9 cellular contexts compared by ENCODE assay signal in the genomic region with DNA sequence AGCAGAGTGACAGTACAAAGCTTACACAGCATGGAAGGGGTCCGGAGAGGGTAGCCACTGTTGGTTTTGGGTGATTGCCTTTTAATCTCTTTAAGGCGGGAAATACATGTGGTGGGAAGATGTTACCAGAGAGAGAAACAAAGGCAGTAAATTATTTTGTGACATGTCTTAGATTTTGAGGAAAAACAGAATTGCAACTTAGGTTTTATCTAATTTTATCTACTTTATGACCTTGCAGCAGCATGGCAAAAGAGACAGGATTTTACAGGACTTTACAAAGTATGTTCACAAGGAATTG. TPM values are rescaled to one million over a fixed set of nuclear protein-coding genes. Genes with fewer than 3 reads are reported as not detected.
DNase-seq lines count a peak whose midpoint lies in the region; ATAC-seq, FAIRE-seq and TF ChIP-seq lines count a peak whose summit lies in the region.
"Had no signal": no experiment of that assay in that cellular context is flagged by ENCODE, and none has a peak within 500 bp of the region (broad histone marks: within the 10 kb centered on the region; RNA-seq: fewer than 3 reads in every experiment).

No MANE protein-coding gene starts in this region.

- H4K20me1 ChIP-seq in GM12878 (ENCODE audit: control insufficient read depth, insufficient read depth) = no peaks in the 10 kb centered on the region

- H3K36me3 ChIP-seq in GM12878 (ENCODE audit: control insufficient read depth in 2 of 2, insufficient read depth in 2 of 2, low read length in 1 of 2) (no peaks in the 10 kb centered on the region), lung (ENCODE audit: control insufficient read depth in 2 of 2, insufficient read depth in 2 of 2, low read length in 2 of 2) (no peaks in the 10 kb centered on the region), testis (ENCODE audit: low read depth, missing control alignments) (no peaks in the 10 kb centered on the region)

- ATAC-seq in activated T-cell treated with anti-CD3 and anti-CD28 coated beads, Interleukin-2, amount 50 U/mL, for 4 hours = no peak
- no peak for ATAC-seq in GM12878
- ATAC-seq in lung (ENCODE audit: insufficient read depth, low FRiP score) = no peak
- ATAC-seq in HG02623 (IDR thresholded peaks at IDR 0.05; ENCODE audit: unreplicated experiment) = no peak

- H3K27me3 Mint-ChIP-seq in activated T-cell treated with anti-CD3 and anti-CD28 coated beads, Interleukin-2, amount 50 U/mL, for 4 hours (ENCODE audit: low read depth) = no peaks in the 10 kb centered on the region

- no peak for TF ChIP-seq EP300 in GM12878 (IDR thresholded peaks at IDR 0.05; ENCODE audit: borderline replicate concordance in 1 of 2, control insufficient read depth in 1 of 2, low read depth in 2 of 2, low read length in 2 of 2)

- RAD21 ChIA-PET in GM12878 (lab: Charles Lee; ENCODE audit: unreplicated experiment) = interaction anchor here (1.1 to 1.9 kb wide), 4 partner anchors 18 to 59 kb away, joined by 3 to 16 read pairs (median 8); no protein-coding TSS in a partner anchor

- SMC1A ChIA-PET in GM12878 (lab: Charles Lee; ENCODE audit: uncharacterized antibody, unreplicated experiment) = interaction anchor here (0.6 to 2.0 kb wide), 9 partner anchors 19 to 140 kb away, joined by 3 to 14 read pairs (median 4); no protein-coding TSS in a partner anchor

- no peaks in the 10 kb centered on the region for H3K27me3 ChIP-seq in GM12878 (replicated peaks in 1 of 2; ENCODE audit: control insufficient read depth in 2 of 2, insufficient read depth in 2 of 2, low read length in 1 of 2)
- no peaks in the 10 kb centered on the region for H3K27me3 ChIP-seq in lung (ENCODE audit: control insufficient read depth, insufficient read depth)
- H3K27me3 ChIP-seq in testis = no peaks in the 10 kb centered on the region

- no peaks in the 10 kb centered on the region for H3K9me3 ChIP-seq in GM12878 (replicated peaks; ENCODE audit: control insufficient read depth, insufficient read depth, low read length)
- no peaks in the 10 kb centered on the region for H3K9me3 ChIP-seq in lung (ENCODE audit: control insufficient read depth in 2 of 2, insufficient read depth in 1 of 2, low read length in 1 of 2)
- H3K9me3 ChIP-seq in testis = no peaks in the 10 kb centered on the region

- CTCF ChIA-PET in GM12878 (lab: Yijun Ruan, JAX) = interaction anchor here (0.9 to 2.1 kb wide), 6 partner anchors 8 to 73 kb away, joined by 3 to 17 read pairs (median 6); partner anchors contain the start of gene PSMD13

- FAIRE-seq in GM12878 (lab: Jason Lieb, UNC) (no peak), GM12892 (lab: Jason Lieb, UNC) (no peak)

- H3K4me1 ChIP-seq in GM12878 (ENCODE audit: control insufficient read depth, insufficient read depth, low read length) (peaks cover 13% of the 10 kb centered on the region), lung (ENCODE audit: control insufficient read depth in 2 of 2, insufficient read depth in 2 of 2, low read length in 2 of 2) (peaks cover 0 to 10% of the 10 kb centered on the region in 2 donors), testis (peaks cover 35% of the 10 kb centered on the region)

- POLR2A ChIA-PET in GM12878 (lab: Charles Lee) = interaction anchor here (0.8 to 2.1 kb wide), 9 partner anchors 8 to 196 kb away, joined by 3 to 20 read pairs (median 6); no protein-coding TSS in a partner anchor

- peak overlapping the region; percentile 71 for H3K4me2 ChIP-seq in GM12878 (ENCODE audit: control insufficient read depth, insufficient read depth)

- no peaks in the 10 kb centered on the region for H3K9me3 Mint-ChIP-seq in activated T-cell treated with anti-CD3 and anti-CD28 coated beads, Interleukin-2, amount 50 U/mL, for 4 hours

- TF ChIP-seq POLR2A in GM12878 (IDR thresholded peaks at IDR 0.05; ENCODE audit: low read depth, low read length) (no peak), testis (IDR thresholded peaks at IDR 0.05) (no peak), GM12892 (IDR thresholded peaks at IDR 0.05; ENCODE audit: low read depth, low read length) (no peak)

- H3K27ac ChIP-seq in GM12878 (ENCODE audit: control insufficient read depth, insufficient read depth) = peak overlapping the region; percentile 86
- peak overlapping the region; percentile 61 to 65 for H3K27ac ChIP-seq in lung (ENCODE audit: low read depth in 1 of 2, low read length in 1 of 2)
- peak overlapping the region; percentile 85 to 88 for H3K27ac ChIP-seq in testis

- H3K4me3 ChIP-seq in GM12878 = peak overlapping the region; percentile 85
- peak overlapping the region; percentile 37 for H3K4me3 ChIP-seq in lung
- peak overlapping the region; percentile 41 to 59 for H3K4me3 ChIP-seq in testis

- no peak for TF ChIP-seq RAD21 in GM12878 (IDR thresholded peaks at IDR 0.05; ENCODE audit: insufficient read depth, low read depth, low read length)

- H3K4me1 Mint-ChIP-seq in activated T-cell treated with anti-CD3 and anti-CD28 coated beads, Interleukin-2, amount 50 U/mL, for 4 hours (ENCODE audit: low read depth) = peaks cover 56% of the 10 kb centered on the region

- BruUV-seq in GM12878 (replicated peaks; lab: Mats Ljungman, UMichigan) = no TSS peak

- no peak for TF ChIP-seq CTCF in GM12878 (IDR thresholded peaks at IDR 0.05 in 2 of 3, conservative IDR thresholded peaks at IDR 0.05 in 1 of 3; ENCODE audit: control insufficient read depth in 2 of 3, extremely low read depth in 1 of 3, insufficient read depth in 1 of 3, low read depth in 3 of 3, low read length in 3 of 3)
- no peak for TF ChIP-seq CTCF in lung (IDR thresholded peaks at IDR 0.05; ENCODE audit: control extremely low read depth, extremely low read depth)
- TF ChIP-seq CTCF in testis (IDR thresholded peaks at IDR 0.05) = no peak

- intact Hi-C loops in GM12878 (cut with micrococcal nuclease; ENCODE audit: unreplicated experiment) (loop anchor here (2.0 to 10.0 kb wide), 3 partner anchors 102 to 209 kb away; partner anchors contain the start of genes ANO9, BET1L and RIC8A), testis (cut with DNase I; ENCODE audit: low total_unique reads) (no loop called here)

- WGBS in GM12878 (ENCODE audit: insufficient coverage, insufficient replicate concordance, low lambda C conversion rate, missing lambda C conversion rate) = 67% methylated on average over 2 of the region's 2 CpGs
- WGBS in lung, 2 donors = 53 to 73% methylated on average over 2 of the region's 2 CpGs
- WGBS in testis, 2 donors = 37 to 53% methylated on average over 2 of the region's 2 CpGs

- peak overlapping the region; percentile 84 for H3K9ac ChIP-seq in GM12878 (ENCODE audit: control insufficient read depth, insufficient read depth, low read length)

- DNase-seq in activated T-cell treated with anti-CD3 and anti-CD28 coated beads, Interleukin-2, amount 50 U/mL, for 4 hours = no peak
- DNase-seq in activated T-cell treated with anti-CD3 and anti-CD28 coated beads for 4 hours = no peak
- DNase-seq in GM12878 (ENCODE audit: low read depth, low spot score) = no peak
- DNase-seq in lung (ENCODE audit: low spot score) = no peak
- no peak for DNase-seq in testis
- DNase-seq in NCI-H187 treated with DMSO at 0.1 percent for 48 hours (lab: John Stamatoyannopoulos, UW) = no peak
- DNase-seq in GM12892 (ENCODE audit: insufficient read length) = no peak
- DNase-seq: NCI-H1105 treated with DMSO at 0.1 percent for 48 hours had no signal

- in situ Hi-C loops in GM12878 (cut with MboI) = no loop called here

- peaks cover 4% of the 10 kb centered on the region for H3K36me3 Mint-ChIP-seq in activated T-cell treated with anti-CD3 and anti-CD28 coated beads, Interleukin-2, amount 50 U/mL, for 4 hours (ENCODE audit: insufficient read depth)

- no peak overlapping the region for H2AFZ ChIP-seq in GM12878 (ENCODE audit: control insufficient read depth, low read depth, low read length)

- H3K79me2 ChIP-seq in GM12878 (ENCODE audit: control insufficient read depth, insufficient read depth, low read length) = peaks cover 52% of the 10 kb centered on the region

- H3K4me3 Mint-ChIP-seq in activated T-cell treated with anti-CD3 and anti-CD28 coated beads, Interleukin-2, amount 50 U/mL, for 4 hours = peak overlapping the region; percentile 93

RNA-seq across cellular contexts. Expression of gene IFITM2, which starts 1.9 kb away (rescaled TPM):
- 100 to 1,000 TPM; 197 to 257 (median 231) TPM for total RNA-seq in activated T-cell treated with anti-CD3 and anti-CD28 coated beads, Interleukin-2, amount 50 U/mL, for 4 hours
- 32.0 and 32.3 TPM in 2 replicates for total RNA-seq in GM12878 (2013; cell fraction: nucleolus; rRNA removed)
- total RNA-seq in GM12878 (2014; rRNA removed) = 267 and 271 TPM in 2 replicates
- 295 and 327 TPM in 2 replicates for total RNA-seq in GM12878 (2014; rRNA removed; fragmentation: Illumina TruSeq; extraction: Trizol)
- 676 and 768 TPM in 2 replicates for total RNA-seq in GM12878 (2021)
- polyA plus RNA-seq in GM12878 (2011; ENCODE audit: low read depth) = 582 TPM
- polyA plus RNA-seq in GM12878 (2011; rRNA removed) = 116 and 205 TPM in 2 replicates
- polyA plus RNA-seq in GM12878 (2011; cell fraction: cytosol; rRNA removed) = 159 and 247 TPM in 2 replicates
- 40.7 and 48.7 TPM in 2 replicates for polyA plus RNA-seq in GM12878 (2011; cell fraction: nucleus; rRNA removed)
- polyA plus RNA-seq in GM12878 (2012) = 605 and 961 TPM in 2 replicates
- polyA plus RNA-seq in GM12878 (2014; fragmentation: Illumina TruSeq; extraction: Trizol) = 422 and 741 TPM in 2 replicates
- 1,000 to 10,000 TPM; 2,669 to 3,672 TPM for polyA plus RNA-seq in GM12878 (2014; fragmentation: Nextera tagmentation; extraction: Ambion mirVana)
- polyA plus RNA-seq in GM12878 (2014; rRNA removed) = 611 and 755 TPM in 2 replicates
- 100 to 1,000 TPM; 707 to 829 TPM for polyA plus RNA-seq in GM12878 (2016; fragmentation: Nextera tagmentation; extraction: Ambion mirVana)
- polyA minus RNA-seq in GM12878 (2011; rRNA and poly(A)+ RNA removed) = 67.7 and 77.6 TPM in 2 replicates
- polyA minus RNA-seq in GM12878 (2011; cell fraction: cytosol; rRNA and poly(A)+ RNA removed) = 83.9 and 93.5 TPM in 2 replicates
- 31.3 and 51.8 TPM in 2 replicates for polyA minus RNA-seq in GM12878 (2011; cell fraction: nucleus; rRNA and poly(A)+ RNA removed)
- 100 to 1,000 TPM in 1 of 2 donors, 10 to 100 TPM in 1; 75.7 to 656 TPM for total RNA-seq in lung
- 1,000 to 10,000 TPM; 1,063 to 4,189 TPM for polyA plus RNA-seq in lung
- total RNA-seq in testis = 100 to 1,000 TPM; 119 to 169 TPM
- 283 TPM for polyA plus RNA-seq in testis (ENCODE audit: insufficient read depth, low read depth, low replicate concordance)
- polyA plus RNA-seq in GM12892 (2012; ENCODE audit: missing spikeins) = 157 TPM

RNA-seq across cellular contexts. Expression of gene IFITM1, which starts 4.3 kb away (rescaled TPM):
- total RNA-seq in activated T-cell treated with anti-CD3 and anti-CD28 coated beads, Interleukin-2, amount 50 U/mL, for 4 hours = 100 to 1,000 TPM in 2 of 3 donors, 10 to 100 TPM in 1; 99.3 to 144 (median 120) TPM
- total RNA-seq in GM12878 (2013; cell fraction: nucleolus; rRNA removed) = 166 and 177 TPM in 2 replicates
- total RNA-seq in GM12878 (2014; rRNA removed) (543 and 574 TPM in 2 replicates), GM12878 (2014; rRNA removed; fragmentation: Illumina TruSeq; extraction: Trizol) (485 and 549 TPM in 2 replicates), GM12878 (2021) (396 and 453 TPM in 2 replicates), lung (100 to 1,000 TPM in 1 of 2 donors, 10 to 100 TPM in 1; 53.3 to 104 TPM), testis (10 to 100 TPM; 63.1 to 93.3 TPM)
- polyA plus RNA-seq in GM12878 (2011; ENCODE audit: low read depth) = 839 TPM
- polyA plus RNA-seq in GM12878 (2011; rRNA removed) (240 and 671 TPM in 2 replicates), GM12878 (2014; fragmentation: Illumina TruSeq; extraction: Trizol) (491 and 1,007 TPM in 2 replicates), GM12878 (2014; fragmentation: Nextera tagmentation; extraction: Ambion mirVana) (1,000 to 10,000 TPM; 1,771 to 2,788 TPM), GM12878 (2014; rRNA removed) (864 and 887 TPM in 2 replicates), GM12878 (2016; fragmentation: Nextera tagmentation; extraction: Ambion mirVana) (100 to 1,000 TPM; 456 to 479 TPM), lung (100 to 1,000 TPM; 275 to 531 TPM), testis (ENCODE audit: insufficient read depth, low read depth, low replicate concordance) (146 TPM)
- polyA plus RNA-seq in GM12878 (2011; cell fraction: cytosol; rRNA removed) = 1,141 and 1,225 TPM in 2 replicates
- 403 and 488 TPM in 2 replicates for polyA plus RNA-seq in GM12878 (2011; cell fraction: nucleus; rRNA removed)
- 758 and 904 TPM in 2 replicates for polyA plus RNA-seq in GM12878 (2012)
- 804 and 1,098 TPM in 2 replicates for polyA minus RNA-seq in GM12878 (2011; rRNA and poly(A)+ RNA removed)
- 178 and 190 TPM in 2 replicates for polyA minus RNA-seq in GM12878 (2011; cell fraction: cytosol; rRNA and poly(A)+ RNA removed)
- polyA minus RNA-seq in GM12878 (2011; cell fraction: nucleus; rRNA and poly(A)+ RNA removed) = 183 and 217 TPM in 2 replicates
- 237 TPM for polyA plus RNA-seq in GM12892 (2012; ENCODE audit: missing spikeins)

RNA-seq across cellular contexts. Expression of gene IFITM5, which starts 10.2 kb away (rescaled TPM):
- not detected for total RNA-seq in activated T-cell treated with anti-CD3 and anti-CD28 coated beads, Interleukin-2, amount 50 U/mL, for 4 hours
- total RNA-seq in GM12878 (2013; cell fraction: nucleolus; rRNA removed) = not detected in 2 replicates
- total RNA-seq in GM12878 (2014; rRNA removed) (not detected in 2 replicates), GM12878 (2014; rRNA removed; fragmentation: Illumina TruSeq; extraction: Trizol) (not detected in 2 replicates), GM12878 (2021) (not detected in 2 replicates), lung (not detected), testis (not detected)
- polyA plus RNA-seq in GM12878 (2011; ENCODE audit: low read depth) = not detected
- polyA plus RNA-seq in GM12878 (2011; rRNA removed) (not detected in 2 replicates), GM12878 (2014; fragmentation: Illumina TruSeq; extraction: Trizol) (not detected in 2 replicates), GM12878 (2014; fragmentation: Nextera tagmentation; extraction: Ambion mirVana) (not detected), GM12878 (2014; rRNA removed) (not detected in 2 replicates), GM12878 (2016; fragmentation: Nextera tagmentation; extraction: Ambion mirVana) (not detected), lung (not detected), testis (ENCODE audit: insufficient read depth, low read depth, low replicate concordance) (not detected)
- not detected in 2 replicates for polyA plus RNA-seq in GM12878 (2011; cell fraction: cytosol; rRNA removed)
- polyA plus RNA-seq in GM12878 (2011; cell fraction: nucleus; rRNA removed) = not detected in 2 replicates
- polyA plus RNA-seq in GM12878 (2012) = not detected in 2 replicates
- polyA minus RNA-seq in GM12878 (2011; rRNA and poly(A)+ RNA removed) = not detected in 2 replicates
- polyA minus RNA-seq in GM12878 (2011; cell fraction: cytosol; rRNA and poly(A)+ RNA removed) = not detected in 2 replicates
- polyA minus RNA-seq in GM12878 (2011; cell fraction: nucleus; rRNA and poly(A)+ RNA removed) = not detected in 2 replicates
- not detected for polyA plus RNA-seq in GM12892 (2012; ENCODE audit: missing spikeins)

RNA-seq across cellular contexts. Expression of gene IFITM3, which starts 11.2 kb away (rescaled TPM):
- total RNA-seq in activated T-cell treated with anti-CD3 and anti-CD28 coated beads, Interleukin-2, amount 50 U/mL, for 4 hours = 10 to 100 TPM in 2 of 3 donors, 1 to 10 TPM in 1; 5.3 to 24.6 (median 20.4) TPM
- total RNA-seq in GM12878 (2013; cell fraction: nucleolus; rRNA removed) = 0.61 TPM in 1 of 2 replicates, not detected in the other
- total RNA-seq in GM12878 (2014; rRNA removed) (0.33 and 1.3 TPM in 2 replicates), GM12878 (2014; rRNA removed; fragmentation: Illumina TruSeq; extraction: Trizol) (0.54 and 0.88 TPM in 2 replicates), GM12878 (2021) (2.5 and 3.0 TPM in 2 replicates), lung (100 to 1,000 TPM; 191 to 903 TPM), testis (100 to 1,000 TPM; 256 to 459 TPM)
- 2.3 TPM for polyA plus RNA-seq in GM12878 (2011; ENCODE audit: low read depth)
- polyA plus RNA-seq in GM12878 (2011; rRNA removed) (0.58 and 0.98 TPM in 2 replicates), GM12878 (2014; fragmentation: Illumina TruSeq; extraction: Trizol) (1.5 TPM in 1 of 2 replicates, not detected in the other), GM12878 (2014; fragmentation: Nextera tagmentation; extraction: Ambion mirVana) (1 to 10 TPM; 2.1 to 2.3 TPM), GM12878 (2014; rRNA removed) (0.77 and 1.8 TPM in 2 replicates), GM12878 (2016; fragmentation: Nextera tagmentation; extraction: Ambion mirVana) (1 to 10 TPM; 2.2 to 3.6 TPM), lung (1,000 to 10,000 TPM; 1,642 to 2,585 TPM), testis (ENCODE audit: insufficient read depth, low read depth, low replicate concordance) (717 TPM)
- 0.54 and 1.2 TPM in 2 replicates for polyA plus RNA-seq in GM12878 (2011; cell fraction: cytosol; rRNA removed)
- polyA plus RNA-seq in GM12878 (2011; cell fraction: nucleus; rRNA removed) = 1.2 and 1.6 TPM in 2 replicates
- polyA plus RNA-seq in GM12878 (2012) = 2.1 and 2.4 TPM in 2 replicates
- not detected in 2 replicates for polyA minus RNA-seq in GM12878 (2011; rRNA and poly(A)+ RNA removed)
- polyA minus RNA-seq in GM12878 (2011; cell fraction: cytosol; rRNA and poly(A)+ RNA removed) = 3.7 and 7.7 TPM in 2 replicates
- 0.97 and 1.3 TPM in 2 replicates for polyA minus RNA-seq in GM12878 (2011; cell fraction: nucleus; rRNA and poly(A)+ RNA removed)
- 1.7 TPM for polyA plus RNA-seq in GM12892 (2012; ENCODE audit: missing spikeins)

RNA-seq across cellular contexts. Expression of gene PGGHG, which starts 20.6 kb away (rescaled TPM):
- total RNA-seq in activated T-cell treated with anti-CD3 and anti-CD28 coated beads, Interleukin-2, amount 50 U/mL, for 4 hours = 10 to 100 TPM; 16.6 to 76.3 (median 28.3) TPM
- 80.7 and 93.8 TPM in 2 replicates for total RNA-seq in GM12878 (2013; cell fraction: nucleolus; rRNA removed)
- total RNA-seq in GM12878 (2014; rRNA removed) = 3.5 and 3.9 TPM in 2 replicates
- 1.3 and 1.9 TPM in 2 replicates for total RNA-seq in GM12878 (2014; rRNA removed; fragmentation: Illumina TruSeq; extraction: Trizol)
- total RNA-seq in GM12878 (2021) = 7.3 and 8.2 TPM in 2 replicates
- 13.0 TPM for polyA plus RNA-seq in GM12878 (2011; ENCODE audit: low read depth)
- 1.7 and 2.9 TPM in 2 replicates for polyA plus RNA-seq in GM12878 (2011; rRNA removed)
- 2.1 and 4.4 TPM in 2 replicates for polyA plus RNA-seq in GM12878 (2011; cell fraction: cytosol; rRNA removed)
- 82.4 and 97.9 TPM in 2 replicates for polyA plus RNA-seq in GM12878 (2011; cell fraction: nucleus; rRNA removed)
- 34.6 and 36.7 TPM in 2 replicates for polyA plus RNA-seq in GM12878 (2012)
- 0.17 and 1.5 TPM in 2 replicates for polyA plus RNA-seq in GM12878 (2014; fragmentation: Illumina TruSeq; extraction: Trizol)
- polyA plus RNA-seq in GM12878 (2014; fragmentation: Nextera tagmentation; extraction: Ambion mirVana) = under 1 TPM; 0.10 to 0.27 TPM
- polyA plus RNA-seq in GM12878 (2014; rRNA removed) = 7.9 and 8.3 TPM in 2 replicates
- polyA plus RNA-seq in GM12878 (2016; fragmentation: Nextera tagmentation; extraction: Ambion mirVana) = 1 to 10 TPM; 1.0 to 1.7 TPM
- 0.80 and 2.4 TPM in 2 replicates for polyA minus RNA-seq in GM12878 (2011; rRNA and poly(A)+ RNA removed)
- 0.80 and 1.1 TPM in 2 replicates for polyA minus RNA-seq in GM12878 (2011; cell fraction: cytosol; rRNA and poly(A)+ RNA removed)
- polyA minus RNA-seq in GM12878 (2011; cell fraction: nucleus; rRNA and poly(A)+ RNA removed) = 7.3 and 13.1 TPM in 2 replicates
- 10 to 100 TPM; 21.6 to 63.3 TPM for total RNA-seq in lung
- polyA plus RNA-seq in lung = 100 to 1,000 TPM; 112 to 145 TPM
- 10 to 100 TPM; 26.5 to 32.5 TPM for total RNA-seq in testis
- polyA plus RNA-seq in testis (ENCODE audit: insufficient read depth, low read depth, low replicate concordance) = 8.2 TPM
- 13.7 TPM for polyA plus RNA-seq in GM12892 (2012; ENCODE audit: missing spikeins)
